ENCODE assay signal across 1 cellular context in the genomic region with DNA sequence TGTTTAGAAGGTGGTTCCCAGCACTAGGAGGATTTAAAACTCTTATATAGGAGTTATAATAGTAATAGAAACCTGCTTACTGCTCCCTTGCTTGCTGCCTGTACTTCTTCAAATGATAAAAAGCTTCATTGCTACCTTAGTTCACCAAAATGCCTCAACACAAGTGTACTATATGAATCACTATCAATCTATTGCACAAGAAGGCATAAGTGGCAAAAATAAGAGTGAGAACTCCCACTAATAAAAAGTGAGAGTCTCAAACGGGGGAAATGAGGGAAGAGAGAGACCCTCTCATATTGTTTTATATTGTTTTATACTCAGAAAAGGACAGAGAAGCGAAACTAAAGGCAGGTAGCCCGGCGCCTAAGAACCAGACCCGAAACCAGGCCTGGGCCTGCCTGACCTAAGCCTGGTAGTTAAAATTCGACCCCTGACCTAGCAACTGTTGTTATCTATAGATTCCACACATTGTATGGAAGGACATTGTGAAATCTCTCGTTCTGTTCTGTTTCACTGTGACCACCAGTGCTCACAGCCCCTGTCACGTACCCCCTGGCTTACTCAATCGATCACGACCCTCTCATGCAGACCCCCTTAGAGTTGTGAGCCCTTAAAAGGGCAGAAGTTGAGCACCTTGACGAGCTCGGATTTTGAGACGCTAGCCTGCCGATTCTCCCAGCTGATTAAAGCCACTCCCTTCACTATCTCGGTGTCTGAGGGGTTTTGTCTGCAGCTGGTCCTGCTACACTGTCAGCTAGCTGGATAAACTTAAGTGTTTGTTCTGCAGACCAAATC. TPM values are rescaled to one million over a fixed set of nuclear protein-coding genes. Genes with fewer than 3 reads are reported as not detected.
"Had no signal": no experiment of that assay in that cellular context is flagged by ENCODE, and none has a peak within 500 bp of the region (broad histone marks: within the 10 kb centered on the region; RNA-seq: fewer than 3 reads in every experiment).

No MANE protein-coding gene starts in this region.

RNA-seq across cellular contexts. Expression of gene ADCY10, which starts 44.6 kb away (rescaled TPM):
- total RNA-seq: activated naive CD8-positive, alpha-beta T cell treated with anti-CD3 and anti-CD28 coated beads for 36 hours had no signal
